In the genomic region with DNA sequence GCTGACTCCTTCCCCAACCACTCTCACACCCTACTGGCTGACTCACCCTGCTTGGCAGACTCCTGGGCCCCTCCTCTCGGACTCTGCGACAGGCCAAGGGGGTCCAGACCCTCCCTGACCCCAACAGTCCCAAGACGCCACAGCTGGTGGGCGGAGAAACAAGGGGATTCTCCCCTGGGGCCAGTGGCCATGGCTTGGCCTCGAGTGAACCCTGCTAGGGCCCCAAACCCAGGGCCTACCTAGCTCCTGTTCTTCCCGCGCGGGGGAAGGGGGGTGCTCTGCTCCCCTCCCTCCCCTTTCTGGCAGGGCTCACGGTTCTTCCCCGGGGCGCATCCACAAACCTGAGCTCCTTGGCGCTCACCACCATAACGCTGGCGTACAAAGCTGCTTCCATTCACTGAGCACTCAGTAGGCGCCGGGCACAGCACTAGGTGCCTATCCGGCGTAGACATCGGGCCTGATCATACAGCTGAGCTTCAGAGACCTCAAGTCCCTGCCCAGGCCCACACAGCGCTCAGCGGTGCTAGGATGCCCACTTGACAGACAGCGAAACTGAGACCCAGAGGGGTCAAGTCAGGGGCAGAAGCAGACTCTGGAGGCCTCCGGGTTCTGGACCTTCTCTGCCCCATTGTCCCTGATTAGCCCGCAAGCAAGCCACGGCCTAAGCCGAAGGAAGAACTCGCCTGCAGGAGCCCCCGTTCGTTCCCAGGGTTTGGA, we compare ENCODE assay signal across 8 cellular contexts. TPM values are rescaled to one million over a fixed set of nuclear protein-coding genes. Genes with fewer than 3 reads are reported as not detected.
DNase-seq lines count a peak whose midpoint lies in the region; ATAC-seq and TF ChIP-seq lines count a peak whose summit lies in the region.

No MANE protein-coding gene starts in this region.

- H3K36me3 Mint-ChIP-seq in activated CD8-positive, alpha-beta T cell treated with anti-CD3 and anti-CD28 coated beads, Interleukin-2, amount 10 ng/mL, durations not matched to agents 7 days and 5 days (ENCODE audit: low read depth): peaks cover 54% of the 10 kb centered on the region
- H3K36me3 Mint-ChIP-seq in progenitor cell of endocrine pancreas (ENCODE audit: insufficient read depth): no peaks in the 10 kb centered on the region

- peak overlapping the region; percentile 73 for H3K27ac ChIP-seq in HL-60 (replicated peaks)

- no peaks in the 10 kb centered on the region for H3K27me3 Mint-ChIP-seq in activated CD8-positive, alpha-beta T cell treated with anti-CD3 and anti-CD28 coated beads, Interleukin-2, amount 10 ng/mL, durations not matched to agents 7 days and 5 days (ENCODE audit: low read depth)
- peaks cover 34% of the 10 kb centered on the region for H3K27me3 Mint-ChIP-seq in progenitor cell of endocrine pancreas

- peaks cover 60% of the 10 kb centered on the region for H3K4me1 Mint-ChIP-seq in activated CD8-positive, alpha-beta T cell treated with anti-CD3 and anti-CD28 coated beads, Interleukin-2, amount 10 ng/mL, durations not matched to agents 7 days and 5 days (ENCODE audit: low read depth)
- H3K4me1 Mint-ChIP-seq in progenitor cell of endocrine pancreas (ENCODE audit: low read depth): peaks cover 6% of the 10 kb centered on the region

- POLR2A ChIA-PET in activated CD8-positive, alpha-beta T cell treated with anti-CD3 and anti-CD28 coated beads, Interleukin-2, amount 10 ng/mL, durations not matched to agents 7 days and 5 days (lab: Charles Lee): interaction anchor here (1.1 to 2.1 kb wide), 3 partner anchors 21 to 1193 kb away, joined by 3 to 7 read pairs (median 4); a partner anchor contains a TSS

- DNase-seq in HL-60 (ENCODE audit: low read depth in 1 of 2, low spot score in 1 of 2) (no peak), fibroblast of the aortic adventitia (ENCODE audit: low read depth) (peak; percentile 13), progenitor cell of endocrine pancreas (ENCODE audit: low spot score, unreplicated experiment) (no peak), NCI-H2171 treated with DMSO at 0.1 percent for 48 hours (lab: John Stamatoyannopoulos, UW) (no peak)
- DNase-seq in activated CD8-positive, alpha-beta T cell treated with anti-CD3 and anti-CD28 coated beads, Interleukin-2, amount 10 ng/mL, durations not matched to agents 7 days and 5 days: peak; percentile 51

- H3K27me3 ChIP-seq in HL-60 (ENCODE audit: insufficient read depth, poor library complexity, severe bottlenecking): no peaks in the 10 kb centered on the region

- no peak for TF ChIP-seq CTCF in HL-60 (IDR thresholded peaks at IDR 0.05; ENCODE audit: insufficient read depth, low read length)
- TF ChIP-seq CTCF in fibroblast of the aortic adventitia (IDR thresholded peaks at IDR 0.05; ENCODE audit: insufficient read depth, low read length): no peak
- no peak for TF ChIP-seq CTCF in progenitor cell of endocrine pancreas (IDR thresholded peaks at IDR 0.05; ENCODE audit: unreplicated experiment)

- peak overlapping the region; percentile 89 for H3K27ac Mint-ChIP-seq in activated CD8-positive, alpha-beta T cell treated with anti-CD3 and anti-CD28 coated beads, Interleukin-2, amount 10 ng/mL, durations not matched to agents 7 days and 5 days
- H3K27ac Mint-ChIP-seq in progenitor cell of endocrine pancreas: no peak overlapping the region

- no peaks in the 10 kb centered on the region for H3K9me3 Mint-ChIP-seq in activated CD8-positive, alpha-beta T cell treated with anti-CD3 and anti-CD28 coated beads, Interleukin-2, amount 10 ng/mL, durations not matched to agents 7 days and 5 days (ENCODE audit: insufficient read depth)
- no peaks in the 10 kb centered on the region for H3K9me3 Mint-ChIP-seq in progenitor cell of endocrine pancreas (ENCODE audit: low read depth)

- peak overlapping the region; percentile 60 for H3K4me3 ChIP-seq in HL-60 (replicated peaks; ENCODE audit: insufficient read depth, low read length)
- H3K4me3 ChIP-seq in fibroblast of the aortic adventitia (ENCODE audit: low read depth, low read length): peak overlapping the region; percentile 74

- H3K4me3 Mint-ChIP-seq in activated CD8-positive, alpha-beta T cell treated with anti-CD3 and anti-CD28 coated beads, Interleukin-2, amount 10 ng/mL, durations not matched to agents 7 days and 5 days: peak overlapping the region; percentile 93
- H3K4me3 Mint-ChIP-seq in progenitor cell of endocrine pancreas (ENCODE audit: low read depth): peak overlapping the region; percentile 51

- peak; percentile 61 for ATAC-seq in activated CD8-positive, alpha-beta T cell treated with anti-CD3 and anti-CD28 coated beads, Interleukin-2, amount 10 ng/mL, durations not matched to agents 7 days and 5 days
- ATAC-seq in GM21825 (IDR thresholded peaks at IDR 0.05; ENCODE audit: unreplicated experiment) (no peak), HG03432 (IDR thresholded peaks at IDR 0.05; ENCODE audit: unreplicated experiment) (no peak), HG03045 (IDR thresholded peaks at IDR 0.05; ENCODE audit: unreplicated experiment) (no peak)

- CTCF ChIA-PET in activated CD8-positive, alpha-beta T cell treated with anti-CD3 and anti-CD28 coated beads, Interleukin-2, amount 10 ng/mL, durations not matched to agents 7 days and 5 days (lab: Charles Lee): interaction anchor here (1.1 to 11.1 kb wide), 5 partner anchors 15 to 41 kb away, joined by 3 to 150 read pairs (median 4); no protein-coding TSS in a partner anchor

RNA-seq across cellular contexts. Expression of a gene that starts 0.6 kb away (rescaled TPM):
- 100 to 1,000 TPM; 110 to 112 TPM for total RNA-seq in activated CD8-positive, alpha-beta T cell treated with anti-CD3 and anti-CD28 coated beads, Interleukin-2, amount 10 ng/mL, durations not matched to agents 7 days and 5 days
- total RNA-seq in fibroblast of the aortic adventitia (ENCODE audit: low replicate concordance): 4.6 and 11.8 TPM in 2 replicates
- 10.7 and 11.4 TPM in 2 replicates for total RNA-seq in progenitor cell of endocrine pancreas

Comparison
In these comparisons a context has a peak if more than half of its experiments do, and no peak if none do; other contexts are left out.
1. DNase-seq: peak in activated CD8-positive, alpha-beta T cell treated with anti-CD3 and anti-CD28 coated beads, Interleukin-2, amount 10 ng/mL, durations not matched to agents 7 days and 5 days (single experiment) and fibroblast of the aortic adventitia (single experiment); none in HL-60 (0 of 2), progenitor cell of endocrine pancreas (single experiment) and NCI-H2171 treated with DMSO at 0.1 percent for 48 hours (single experiment).